ENCODE assay signal across 22 cellular contexts in genomic region chr2:26491563-26492167, GRCh38. TPM values are rescaled to one million over a fixed set of nuclear protein-coding genes. Genes with fewer than 3 reads are reported as not detected.
"Had no signal": no experiment of that assay in that cellular context is flagged by ENCODE, and none has a peak within 500 bp of the region (broad histone marks: within the 10 kb centered on the region; RNA-seq: fewer than 3 reads in every experiment).

No MANE protein-coding gene starts in this region.

- H3K27me3 ChIP-seq: neutrophil, right atrium auricular region, tibial nerve, uterus had no signal

- H3K4me3 ChIP-seq: right atrium auricular region, tibial nerve, uterus had no signal

- H3K27ac Mint-ChIP-seq: activated B cell treated with CpG ODN at 0.5 μM for 24 hours; activated CD4-positive, alpha-beta memory T cell treated with anti-CD3 and anti-CD28 coated beads for 36 hours; activated naive CD8-positive, alpha-beta T cell; activated T-helper 1 cell treated with anti-CD3 and anti-CD28 coated beads, Interleukin-12 subunit alpha, Interleukin-12 subunit beta, Interleukin-2, Interleukin-4 antibody, amounts not matched to agents 30 ng/mL and 10 ng/mL and 1 ng/mL, durations not matched to agents 14 hours and 24 hours and 36 hours; brain; endodermal cell; natural killer cell; stimulated activated naive CD8-positive, alpha-beta T cell treated with anti-CD3 and anti-CD28 coated beads, Interleukin-15, Interleukin-2, amounts not matched to agents 100 ng/mL and 50 ng/mL, for 24 hours had no signal

- ATAC-seq: natural killer cell had no signal

- H3K36me3 Mint-ChIP-seq: activated CD4-positive, alpha-beta memory T cell treated with anti-CD3 and anti-CD28 coated beads for 36 hours; activated naive CD8-positive, alpha-beta T cell; brain; natural killer cell had no signal

- H3K9me3 ChIP-seq: neutrophil, right atrium auricular region, tibial nerve, uterus had no signal

- DNase-seq: activated B cell treated with CpG ODN at 0.5 μM for 24 hours; activated CD4-positive, alpha-beta memory T cell treated with anti-CD3 and anti-CD28 coated beads for 36 hours; activated CD4-positive, alpha-beta T cell treated with anti-CD3 and anti-CD28 coated beads for 4 hours; activated T-cell treated with anti-CD3 and anti-CD28 coated beads for 4 hours; caudate nucleus; endodermal cell; mesendoderm; natural killer cell; stimulated activated CD4-positive, alpha-beta T cell treated with anti-CD3 and anti-CD28 coated beads, Interleukin-15, amount 100 ng/mL, for 24 hours; stimulated activated CD4-positive, alpha-beta T cell treated with anti-CD3 and anti-CD28 coated beads, Interleukin-2, amount 100 ng/mL, for 48 hours; uterus had no signal

- H3K27ac ChIP-seq: neutrophil, right atrium auricular region, tibial nerve, uterus had no signal

- H3K9me3 Mint-ChIP-seq: activated B cell treated with CpG ODN at 0.5 μM for 24 hours; activated CD4-positive, alpha-beta memory T cell treated with anti-CD3 and anti-CD28 coated beads for 36 hours; activated T-helper 1 cell treated with anti-CD3 and anti-CD28 coated beads, Interleukin-12 subunit alpha, Interleukin-12 subunit beta, Interleukin-2, Interleukin-4 antibody, amounts not matched to agents 30 ng/mL and 10 ng/mL and 1 ng/mL, durations not matched to agents 14 hours and 24 hours and 36 hours; endodermal cell; natural killer cell; stimulated activated naive CD8-positive, alpha-beta T cell treated with anti-CD3 and anti-CD28 coated beads, Interleukin-15, Interleukin-2, amounts not matched to agents 100 ng/mL and 50 ng/mL, for 24 hours had no signal

- H3K4me1 Mint-ChIP-seq: activated B cell treated with CpG ODN at 0.5 μM for 24 hours, natural killer cell had no signal

- H3K4me3 Mint-ChIP-seq: activated B cell treated with CpG ODN at 0.5 μM for 24 hours; activated CD4-positive, alpha-beta memory T cell treated with anti-CD3 and anti-CD28 coated beads for 36 hours; activated naive CD8-positive, alpha-beta T cell; activated T-helper 1 cell treated with anti-CD3 and anti-CD28 coated beads, Interleukin-12 subunit alpha, Interleukin-12 subunit beta, Interleukin-2, Interleukin-4 antibody, amounts not matched to agents 30 ng/mL and 10 ng/mL and 1 ng/mL, durations not matched to agents 14 hours and 24 hours and 36 hours; brain; endodermal cell; natural killer cell; stimulated activated naive CD8-positive, alpha-beta T cell treated with anti-CD3 and anti-CD28 coated beads, Interleukin-15, Interleukin-2, amounts not matched to agents 100 ng/mL and 50 ng/mL, for 24 hours had no signal

- H3K36me3 ChIP-seq: neutrophil, right atrium auricular region, tibial nerve, uterus had no signal

- H3K4me1 ChIP-seq: right atrium auricular region, tibial nerve, uterus had no signal

- FAIRE-seq: frontal cortex, keratinocyte had no signal

- H3K27me3 Mint-ChIP-seq: activated B cell treated with CpG ODN at 0.5 μM for 24 hours; activated naive CD8-positive, alpha-beta T cell; stimulated activated naive CD8-positive, alpha-beta T cell treated with anti-CD3 and anti-CD28 coated beads, Interleukin-15, Interleukin-2, amounts not matched to agents 100 ng/mL and 50 ng/mL, for 24 hours had no signal

RNA-seq across cellular contexts. Expression of gene OTOF, which starts 13.7 kb away (rescaled TPM):
- total RNA-seq: activated B cell treated with CpG ODN at 0.5 μM for 24 hours, epithelial cell of proximal tubule, fibroblast of lung had no signal
- polyA plus RNA-seq: fibroblast of lung, keratinocyte had no signal
